ENCODE assay signal across 25 cellular contexts in genomic region chr7:24611130-24611529, GRCh38.
"Had no signal": no experiment of that assay in that cellular context is flagged by ENCODE, and none has a peak within 500 bp of the region (broad histone marks: within the 10 kb centered on the region; RNA-seq: fewer than 3 reads in every experiment).

No MANE protein-coding gene starts in this region.

- H3K27me3 ChIP-seq: gastroesophageal sphincter, heart left ventricle, hepatocyte, neutrophil, pancreas, thyroid gland, vagina had no signal

- H3K9me3 ChIP-seq: neutrophil, pancreas, thyroid gland, vagina had no signal

- H3K4me3 ChIP-seq: gastroesophageal sphincter, heart left ventricle, hepatocyte, lung, pancreas, smooth muscle cell, thyroid gland, vagina had no signal

- H3K27ac ChIP-seq: epithelial cell of prostate, gastroesophageal sphincter, heart left ventricle, hepatocyte, neutrophil, pancreas, thyroid gland, vagina had no signal

- H3K4me1 ChIP-seq: gastroesophageal sphincter, heart left ventricle, thyroid gland, vagina had no signal

- DNase-seq: effector CD8-positive, alpha-beta T cell; endodermal cell; foreskin fibroblast; heart left ventricle; kidney; natural killer cell; pancreas; stimulated activated CD4-positive, alpha-beta T cell treated with anti-CD3 and anti-CD28 coated beads, Interleukin-12 subunit alpha, Interleukin-12 subunit beta, amount 100 ng/mL, for 4 hours; stimulated activated CD4-positive, alpha-beta T cell treated with anti-CD3 and anti-CD28 coated beads, Interleukin-1b, Interleukin-23, amount 100 ng/mL, for 48 hours; stimulated activated CD4-positive, alpha-beta T cell treated with anti-CD3 and anti-CD28 coated beads, Interleukin-4, amount 100 ng/mL, for 1 hour; stimulated activated CD8-positive, alpha-beta memory T cell treated with anti-CD3 and anti-CD28 coated beads, Interleukin-4, amount 100 ng/mL, for 48 hours; stimulated activated naive CD4-positive, alpha-beta T cell; stimulated activated naive CD8-positive, alpha-beta T cell treated with anti-CD3 and anti-CD28 coated beads, Interleukin-15, amount 100 ng/mL, for 72 hours; thyroid gland; trophoblast cell had no signal

- H3K36me3 ChIP-seq: gastroesophageal sphincter, heart left ventricle, neutrophil, pancreas, thyroid gland, vagina had no signal

- H3K4me2 ChIP-seq: hepatocyte, smooth muscle cell had no signal

- ATAC-seq: esophagus mucosa; gastroesophageal sphincter; heart left ventricle; left lobe of liver; natural killer cell; pancreas; sciatic nerve; stimulated activated naive CD8-positive, alpha-beta T cell treated with anti-CD3 and anti-CD28 coated beads, Interleukin-15, amount 100 ng/mL, for 72 hours had no signal

- H2AFZ ChIP-seq: hepatocyte had no signal
